In the genomic region with DNA sequence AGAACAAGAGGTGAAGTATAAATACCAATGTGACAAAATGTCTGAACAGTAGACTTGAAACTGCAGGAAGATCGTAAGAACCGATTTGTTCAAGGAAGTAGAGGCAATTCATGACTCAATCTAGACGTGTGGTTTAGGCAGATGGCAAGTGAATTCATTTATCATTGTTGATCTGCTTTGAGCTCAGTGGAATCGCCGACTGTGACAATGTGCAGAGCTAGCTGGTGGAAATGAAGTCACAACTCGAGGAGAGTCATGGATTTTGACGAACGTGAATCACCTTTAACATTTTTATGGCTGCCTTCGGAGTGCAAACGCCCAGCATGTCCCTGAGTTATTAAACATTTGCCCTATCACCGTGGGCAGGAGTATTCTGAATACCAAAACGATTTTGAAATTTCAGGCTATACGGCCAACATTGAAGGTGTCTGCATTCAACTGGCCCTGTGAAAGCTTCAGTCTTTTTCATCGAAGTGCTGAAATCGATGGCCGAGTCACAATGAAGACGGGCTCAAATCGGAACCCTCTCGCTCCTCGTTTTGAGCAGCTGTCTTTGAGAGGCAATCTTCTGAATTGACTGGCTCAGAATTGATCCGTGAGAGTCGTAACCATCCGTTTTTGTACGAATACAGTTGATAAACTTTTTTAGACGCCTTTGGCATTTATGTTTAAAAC, we compare ENCODE assay signal across 8 cellular contexts. TPM values are rescaled to one million over a fixed set of nuclear protein-coding genes. Genes with fewer than 3 reads are reported as not detected.
DNase-seq lines count a peak whose midpoint lies in the region; ATAC-seq and TF ChIP-seq lines count a peak whose summit lies in the region.

No MANE protein-coding gene starts in this region.

- peak overlapping the region; percentile 71 for H3K4me2 ChIP-seq in BLaER1

- peaks cover 31% of the 10 kb centered on the region for H3K9me3 ChIP-seq in BLaER1
- peaks cover 0 to 14% of the 10 kb centered on the region in 2 donors for H3K9me3 ChIP-seq in lung (ENCODE audit: control insufficient read depth in 2 of 2, insufficient read depth in 1 of 2, low read length in 1 of 2)

- DNase-seq in LHCN-M2 (ENCODE audit: low read depth) (peak; percentile 51), lung (ENCODE audit: low spot score) (no peak), NCI-H1694 treated with DMSO at 0.1 percent for 48 hours (lab: John Stamatoyannopoulos, UW) (no peak)
- DNase-seq in stimulated activated naive CD4-positive, alpha-beta T cell (lab: John Stamatoyannopoulos, UW), result peak; percentile 25 to 77 (median 66)

- ATAC-seq in GM21423 (IDR thresholded peaks at IDR 0.05; ENCODE audit: unreplicated experiment) (peak; percentile 26), lung (ENCODE audit: insufficient read depth, low FRiP score) (no peak)

- peak overlapping the region; percentile 93 for H3K27ac ChIP-seq in BLaER1
- H3K27ac ChIP-seq in cingulate gyrus (ENCODE audit: low read depth, low read length), result peak overlapping the region; percentile 69
- H3K27ac ChIP-seq in lung (ENCODE audit: low read depth in 1 of 2, low read length in 1 of 2), result peak overlapping the region; percentile 86 to 92

- H3K9ac ChIP-seq in BLaER1, result peak overlapping the region; percentile 97

- H3K4me1 ChIP-seq in BLaER1, result peaks cover 18% of the 10 kb centered on the region; the same call in 1 of the 2 replicates
- no peaks in the 10 kb centered on the region for H3K4me1 ChIP-seq in lung (ENCODE audit: control insufficient read depth in 2 of 2, insufficient read depth in 2 of 2, low read length in 2 of 2)

- peaks cover 1% of the 10 kb centered on the region; the same call in 1 of the 2 replicates for H3K36me3 ChIP-seq in BLaER1
- no peaks in the 10 kb centered on the region for H3K36me3 ChIP-seq in lung (ENCODE audit: control insufficient read depth in 2 of 2, insufficient read depth in 2 of 2, low read length in 2 of 2)

- TF ChIP-seq CTCF in WI38 (IDR thresholded peaks at IDR 0.05; ENCODE audit: low read depth, low read length) (no peak), lung (IDR thresholded peaks at IDR 0.05; ENCODE audit: control extremely low read depth, extremely low read depth) (no peak)

- WGBS in lung, 2 donors, result 0 to 28% methylated on average over 25 of the region's 25 CpGs

- H3K27me3 ChIP-seq in BLaER1 (peaks cover 36% of the 10 kb centered on the region), lung (ENCODE audit: control insufficient read depth, insufficient read depth) (no peaks in the 10 kb centered on the region)

- peak overlapping the region; percentile 81 for H3K4me3 ChIP-seq in BLaER1
- peak overlapping the region; percentile 59 for H3K4me3 ChIP-seq in WI38 (ENCODE audit: low read depth, low read length)
- H3K4me3 ChIP-seq in lung, result no peak overlapping the region

- H4K20me1 ChIP-seq in BLaER1, result peaks cover 33% of the 10 kb centered on the region

RNA-seq across cellular contexts. Expression of a gene that starts 0.7 kb away (rescaled TPM):
- 48.3 and 55.3 TPM in 2 replicates for total RNA-seq in LHCN-M2 (2014; rRNA removed)
- polyA plus RNA-seq in LHCN-M2 (2012), result 15.5 TPM
- total RNA-seq in lung, result 100 to 1,000 TPM in 1 of 2 donors, 10 to 100 TPM in 1; 91.3 to 385 TPM
- polyA plus RNA-seq in lung, result 10 to 100 TPM; 32.3 to 54.2 TPM

RNA-seq across cellular contexts. Expression of a gene that starts 46.0 kb away (rescaled TPM):
- total RNA-seq in LHCN-M2 (2014; rRNA removed) (2.1 and 2.2 TPM in 2 replicates), lung (1 to 10 TPM; 2.2 to 3.7 TPM)
- 0.44 TPM for polyA plus RNA-seq in LHCN-M2 (2012)
- polyA plus RNA-seq in lung, result 1 to 10 TPM in 1 of 2 donors, under 1 TPM in 1; 0.92 to 1.5 TPM

Comparison
In these comparisons a context has a peak if more than half of its experiments do, and no peak if none do; other contexts are left out.
1. DNase-seq: peak in LHCN-M2 (single experiment) and stimulated activated naive CD4-positive, alpha-beta T cell (6 of 6); none in lung (single experiment) and NCI-H1694 treated with DMSO at 0.1 percent for 48 hours (single experiment).
2. Peak in every context shown above with its lines, with median percentiles within 50 percentile points of each other: H3K27ac ChIP-seq.